ENCODE assay signal across 9 cellular contexts in the genomic region with DNA sequence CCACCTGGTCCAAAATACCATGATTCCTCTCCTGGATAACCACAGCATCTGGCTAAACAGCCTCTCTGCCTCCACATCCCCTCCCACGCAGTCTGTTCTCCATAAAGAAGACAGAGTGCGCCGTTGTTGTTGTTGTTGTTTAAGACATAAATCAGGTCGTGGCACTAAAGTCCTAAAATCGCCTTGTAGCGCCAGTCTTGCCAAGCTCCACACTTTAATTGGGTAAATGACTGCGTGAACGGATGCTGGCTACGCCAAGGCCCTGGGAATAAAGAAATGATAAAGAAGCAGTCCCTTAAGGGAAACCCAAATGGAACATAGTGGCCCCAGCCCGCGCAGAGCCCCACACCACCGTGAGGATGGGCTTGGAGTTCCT. TPM values are rescaled to one million over a fixed set of nuclear protein-coding genes. Genes with fewer than 3 reads are reported as not detected.
A peak's percentile ranks its signal among the peaks of the same experiment; 100 is the strongest.
DNase-seq lines count a peak whose midpoint lies in the region; ATAC-seq, FAIRE-seq and TF ChIP-seq lines count a peak whose summit lies in the region.
"Had no signal": no experiment of that assay in that cellular context is flagged by ENCODE, and none has a peak within 500 bp of the region (broad histone marks: within the 10 kb centered on the region; RNA-seq: fewer than 3 reads in every experiment).

No MANE protein-coding gene starts in this region.

- peak overlapping the region in 11 of 12 donors; percentile 59 to 88 (median 79) for H3K27ac ChIP-seq in heart left ventricle
- H3K27ac ChIP-seq in K562 (ENCODE audit: extremely low read depth, low read depth, low read length): no peak overlapping the region
- no peak overlapping the region for H3K27ac ChIP-seq in mesenchymal stem cell (ENCODE audit: low read length, poor library complexity, severe bottlenecking)
- peak overlapping the region; percentile 51 to 72 for H3K27ac ChIP-seq in uterus

- peak overlapping the region; percentile 67 to 97 (median 82) for H3K4me3 ChIP-seq in heart left ventricle
- peak overlapping the region; percentile 88 for H3K4me3 ChIP-seq in K562
- peak overlapping the region; percentile 87 to 96 for H3K4me3 ChIP-seq in mesenchymal stem cell (ENCODE audit: insufficient read depth in 1 of 2, low read depth in 1 of 2, low read length in 2 of 2)
- peak overlapping the region; percentile 47 to 94 for H3K4me3 ChIP-seq in uterus

- H3K79me1 ChIP-seq in mesenchymal stem cell (replicated peaks; ENCODE audit: low read length, poor library complexity, severe bottlenecking): peaks cover 1% of the 10 kb centered on the region

- H3K9me1 ChIP-seq in K562 (ENCODE audit: control insufficient read depth, insufficient read depth, low read length): no peaks in the 10 kb centered on the region

- no peak overlapping the region for H3K4ac ChIP-seq in mesenchymal stem cell (ENCODE audit: low read depth in 1 of 2, low read length in 2 of 2)

- H4K8ac ChIP-seq in mesenchymal stem cell (ENCODE audit: low read length): peak overlapping the region; percentile 66

- no peak overlapping the region for H4K91ac ChIP-seq in mesenchymal stem cell (ENCODE audit: low read length)

- H3K4me1 ChIP-seq in heart left ventricle: peaks cover 0 to 25% (median 15%) of the 10 kb centered on the region in 12 donors
- peaks cover 9 to 18% of the 10 kb centered on the region in 2 experiments; a peak in 4 of 5 replicates for H3K4me1 ChIP-seq in K562 (replicated peaks in 1 of 2; ENCODE audit: control insufficient read depth in 2 of 2, insufficient read depth in 2 of 2, low read length in 2 of 2)
- peaks cover 7% of the 10 kb centered on the region for H3K4me1 ChIP-seq in mesenchymal stem cell (ENCODE audit: control insufficient read depth, insufficient read depth, low read depth, low read length)
- H3K4me1 ChIP-seq in uterus: no peaks in the 10 kb centered on the region

- peak overlapping the region; percentile 54 for H2BK15ac ChIP-seq in mesenchymal stem cell (ENCODE audit: low read depth, poor library complexity, severe bottlenecking)

- no peak overlapping the region for H2BK12ac ChIP-seq in mesenchymal stem cell (ENCODE audit: low read length in 2 of 2)

- H4K20me1 ChIP-seq in K562 (replicated peaks; ENCODE audit: control insufficient read depth, insufficient read depth, low read length): peaks cover 13% of the 10 kb centered on the region

- no peak for ATAC-seq in heart left ventricle
- ATAC-seq in Right ventricle myocardium inferior: no peak
- no peak for ATAC-seq in K562

- H3K4me2 ChIP-seq in K562 (ENCODE audit: insufficient read depth, low read length): peak overlapping the region; percentile 99
- H3K4me2 ChIP-seq in mesenchymal stem cell (ENCODE audit: low read length, poor library complexity, severe bottlenecking): peak overlapping the region; percentile 92

- peaks cover 0 to 17% (median 0%) of the 10 kb centered on the region in 9 donors for H3K36me3 ChIP-seq in heart left ventricle
- H3K36me3 ChIP-seq in K562 (ENCODE audit: control insufficient read depth, insufficient read depth, low read length): peaks cover 26% of the 10 kb centered on the region
- H3K36me3 ChIP-seq in mesenchymal stem cell (ENCODE audit: control insufficient read depth in 1 of 2, insufficient read depth in 2 of 2, low read depth in 1 of 2, low read length in 2 of 2): peaks cover 4 to 23% of the 10 kb centered on the region in 2 experiments
- H3K36me3 ChIP-seq in uterus: no peaks in the 10 kb centered on the region

- FAIRE-seq in K562 (lab: Jason Lieb, UNC) (no peak), GM12891 (lab: Jason Lieb, UNC) (no peak)
- FAIRE-seq: TTC549 had no signal

- intact Hi-C loops in heart left ventricle (cut with DNase I) (no loop called here), Right ventricle myocardium inferior (cut with DNase I) (no loop called here), K562 (cut with micrococcal nuclease) (no loop called here), uterus (cut with DNase I; ENCODE audit: low total_unique reads) (no loop called here)

- no peak overlapping the region for H3K14ac ChIP-seq in mesenchymal stem cell (ENCODE audit: low read length in 2 of 2)

- CTCF ChIA-PET in K562 (lab: Yijun Ruan, JAX; ENCODE audit: low intra/inter-chr PET ratio): no interaction called here

- TF ChIP-seq RAD21 in K562 (CRISPR knock-in tag; conservative IDR thresholded peaks at IDR 0.05 in 1 of 2, IDR thresholded peaks at IDR 0.05 in 1 of 2): no peak

- DNase-seq in heart left ventricle (no peak), Right ventricle myocardium inferior (ENCODE audit: missing footprints) (no peak), K562 (ENCODE audit: extremely low read depth in 1 of 4, low spot score in 3 of 4) (peak in 3 of 4 experiments; percentile 8 to 42 (median 37)), mesenchymal stem cell (no peak), uterus (peak in 1 of 2 donors; percentile 23), GDM1 (lab: John Stamatoyannopoulos, UW) (no peak), DMS53 (lab: John Stamatoyannopoulos, UW) (no peak), GM12891 (ENCODE audit: insufficient read length, low spot score) (no peak)

- H3K9ac ChIP-seq in K562 (ENCODE audit: insufficient read depth in 1 of 2, low read depth in 2 of 2, low read length in 2 of 2): peak overlapping the region in 1 of 2 experiments; percentile 98; a peak in 1 of 4 replicates
- H3K9ac ChIP-seq in mesenchymal stem cell (ENCODE audit: low read length): peak overlapping the region; percentile 91

- H3K18ac ChIP-seq in mesenchymal stem cell (ENCODE audit: low read depth in 1 of 2, low read length in 2 of 2): no peak overlapping the region

- H3K79me2 ChIP-seq in K562 (ENCODE audit: control insufficient read depth, insufficient read depth, low read length): peaks cover 46% of the 10 kb centered on the region

- TF ChIP-seq EP300 in K562 (IDR thresholded peaks at IDR 0.05; ENCODE audit: low read length): no peak

- POLR2A ChIA-PET in K562 (lab: Yijun Ruan, JAX): interaction anchor here (0.6 to 4.2 kb wide), 6 partner anchors 9 to 212 kb away, joined by 3 to 24 read pairs (median 4); no protein-coding TSS in a partner anchor

- BruUV-seq in K562 (replicated peaks; lab: Mats Ljungman, UMichigan): no TSS peak

- no peak overlapping the region for H2AK5ac ChIP-seq in mesenchymal stem cell (ENCODE audit: low read length, severe bottlenecking)

- no peak overlapping the region for H2BK120ac ChIP-seq in mesenchymal stem cell (ENCODE audit: low read depth, low read length)

- H3K23ac ChIP-seq in mesenchymal stem cell (ENCODE audit: low read length in 2 of 2): no peak overlapping the region

- TF ChIP-seq CTCF in heart left ventricle (IDR thresholded peaks at IDR 0.05) (no peak), K562 (IDR thresholded peaks at IDR 0.05 in 2 of 3, conservative IDR thresholded peaks at IDR 0.05 in 1 of 3; ENCODE audit: insufficient read depth in 2 of 3, low read depth in 1 of 3, low read length in 3 of 3) (no peak), uterus (IDR thresholded peaks at IDR 0.05) (no peak)

- no peaks in the 10 kb centered on the region for H3K27me3 ChIP-seq in heart left ventricle
- H3K27me3 ChIP-seq in K562 (ENCODE audit: control insufficient read depth in 2 of 2, insufficient read depth in 2 of 2, low read length in 2 of 2): peaks cover 24 to 28% of the 10 kb centered on the region in 2 experiments
- H3K27me3 ChIP-seq in mesenchymal stem cell (ENCODE audit: control insufficient read depth in 1 of 2, insufficient read depth in 1 of 2, low read length in 2 of 2): peaks cover 4 to 9% of the 10 kb centered on the region in 2 experiments
- H3K27me3 ChIP-seq in uterus: no peaks in the 10 kb centered on the region

- no peak overlapping the region for H2BK5ac ChIP-seq in mesenchymal stem cell (ENCODE audit: low read depth, low read length, poor library complexity, severe bottlenecking)

- H2AFZ ChIP-seq in K562 (ENCODE audit: low read depth, low read length): peak overlapping the region; percentile 86
- H2AFZ ChIP-seq in mesenchymal stem cell (ENCODE audit: low read depth, low read length): peak overlapping the region; percentile 96

- H3K9me3 ChIP-seq in heart left ventricle (no peaks in the 10 kb centered on the region), K562 (replicated peaks; ENCODE audit: control insufficient read depth, insufficient read depth, low read depth, low read length) (no peaks in the 10 kb centered on the region), mesenchymal stem cell (ENCODE audit: control insufficient read depth, low read length) (no peaks in the 10 kb centered on the region), uterus (no peaks in the 10 kb centered on the region)

- in situ Hi-C loops in K562 (cut with MboI): no loop called here

- TF ChIP-seq POLR2A in heart left ventricle (IDR thresholded peaks at IDR 0.05) (no peak), K562 (conservative IDR thresholded peaks at IDR 0.05) (no peak), uterus (IDR thresholded peaks at IDR 0.05) (no peak), GM12891 (IDR thresholded peaks at IDR 0.05; ENCODE audit: low read depth, low read length) (no peak)

- 2 to 7% (median 4%) methylated on average over 12 of the region's 12 CpGs for WGBS in heart left ventricle, 4 donors
- 2% methylated on average over 12 of the region's 12 CpGs for WGBS in K562 (ENCODE audit: insufficient coverage, low coverage, missing lambda C conversion rate)
- 9% methylated on average over 12 of the region's 12 CpGs for WGBS in mesenchymal stem cell

RNA-seq across cellular contexts. Expression of a gene that starts 0.4 kb away (rescaled TPM):
- total RNA-seq in heart left ventricle: 10 to 100 TPM; 27.2 to 42.9 (median 32.5) TPM
- 10 to 100 TPM; 13.8 to 34.0 TPM for polyA plus RNA-seq in heart left ventricle
- 34.5 TPM for total RNA-seq in Right ventricle myocardium inferior
- 132 and 237 TPM in 2 replicates for total RNA-seq in K562 (2011; cell fraction: chromatin; rRNA removed; ENCODE audit: low replicate concordance)
- total RNA-seq in K562 (2011; cell fraction: nucleolus; rRNA removed): 53.5 and 61.5 TPM in 2 replicates
- total RNA-seq in K562 (2011; cell fraction: nucleoplasm; rRNA removed): 121 and 188 TPM in 2 replicates
- total RNA-seq in K562 (2014; rRNA removed): 109 and 113 TPM in 2 replicates
- total RNA-seq in K562 (2014; rRNA removed; fragmentation: Illumina TruSeq; extraction: Trizol): 128 and 129 TPM in 2 replicates
- total RNA-seq in K562 (2015; rRNA removed; fragmentation: Illumina TruSeq; extraction: Trizol): 112 and 113 TPM in 2 replicates
- total RNA-seq in K562 (2021): 141 and 147 TPM in 2 replicates
- polyA plus RNA-seq in K562 (2011; rRNA removed): 227 and 261 TPM in 2 replicates
- 191 and 230 TPM in 2 replicates for polyA plus RNA-seq in K562 (2011; cell fraction: cytosol; rRNA removed)
- polyA plus RNA-seq in K562 (2011; cell fraction: nucleus; rRNA removed): 171 and 185 TPM in 2 replicates
- 80.2 and 143 TPM in 2 replicates for polyA plus RNA-seq in K562 (2012)
- polyA plus RNA-seq in K562 (2014; fragmentation: Illumina TruSeq; extraction: Trizol): 190 and 197 TPM in 2 replicates
- polyA plus RNA-seq in K562 (2014; fragmentation: Nextera tagmentation; extraction: Ambion mirVana): 10 to 100 TPM; 31.8 to 34.0 TPM
- 83.1 and 101 TPM in 2 replicates for polyA plus RNA-seq in K562 (2014; rRNA removed)
- polyA minus RNA-seq in K562 (2011; rRNA and poly(A)+ RNA removed): 473 and 585 TPM in 2 replicates
- 144 and 181 TPM in 2 replicates for polyA minus RNA-seq in K562 (2011; cell fraction: cytosol; rRNA and poly(A)+ RNA removed)
- polyA minus RNA-seq in K562 (2011; cell fraction: nucleus; rRNA and poly(A)+ RNA removed): 52.8 and 105 TPM in 2 replicates
- 33.8 TPM for polyA plus RNA-seq in mesenchymal stem cell (2013, experiment 1 of 2)
- polyA plus RNA-seq in mesenchymal stem cell (2013, experiment 2 of 2): 37.6 TPM
- total RNA-seq in uterus: 10 to 100 TPM in 3 of 4 donors, 1 to 10 TPM in 1; 4.9 to 63.5 (median 42.3) TPM
- polyA plus RNA-seq in GM12891 (2012; ENCODE audit: low read depth, missing spikeins): 72.0 TPM

RNA-seq across cellular contexts. Expression of a gene that starts 34.0 kb away (rescaled TPM):
- total RNA-seq in heart left ventricle (under 1 TPM in 3 of 9 donors, not detected in 6; 0.07 to 0.11 (median 0.10) TPM), Right ventricle myocardium inferior (not detected), K562 (2014; rRNA removed) (not detected in 2 replicates), K562 (2014; rRNA removed; fragmentation: Illumina TruSeq; extraction: Trizol) (not detected in 2 replicates), K562 (2015; rRNA removed; fragmentation: Illumina TruSeq; extraction: Trizol) (not detected in 2 replicates), K562 (2021) (not detected in 2 replicates), uterus (under 1 TPM in 1 of 4 donors, not detected in 3; 0.82 TPM)
- polyA plus RNA-seq in heart left ventricle (not detected), K562 (2011; rRNA removed) (not detected in 2 replicates), K562 (2014; fragmentation: Illumina TruSeq; extraction: Trizol) (not detected in 2 replicates), K562 (2014; fragmentation: Nextera tagmentation; extraction: Ambion mirVana) (not detected), K562 (2014; rRNA removed) (not detected in 2 replicates)
- not detected in 2 replicates for total RNA-seq in K562 (2011; cell fraction: chromatin; rRNA removed; ENCODE audit: low replicate concordance)
- total RNA-seq in K562 (2011; cell fraction: nucleolus; rRNA removed): not detected in 2 replicates
- not detected in 2 replicates for total RNA-seq in K562 (2011; cell fraction: nucleoplasm; rRNA removed)
- not detected in 2 replicates for polyA plus RNA-seq in K562 (2011; cell fraction: cytosol; rRNA removed)
- not detected in 2 replicates for polyA plus RNA-seq in K562 (2011; cell fraction: nucleus; rRNA removed)
- not detected in 2 replicates for polyA plus RNA-seq in K562 (2012)
- not detected in 2 replicates for polyA minus RNA-seq in K562 (2011; rRNA and poly(A)+ RNA removed)
- not detected in 2 replicates for polyA minus RNA-seq in K562 (2011; cell fraction: cytosol; rRNA and poly(A)+ RNA removed)
- not detected in 2 replicates for polyA minus RNA-seq in K562 (2011; cell fraction: nucleus; rRNA and poly(A)+ RNA removed)
- not detected for polyA plus RNA-seq in mesenchymal stem cell (2013, experiment 1 of 2)
- polyA plus RNA-seq in mesenchymal stem cell (2013, experiment 2 of 2): not detected
- not detected for polyA plus RNA-seq in GM12891 (2012; ENCODE audit: low read depth, missing spikeins)

Comparison
In these comparisons a context has a peak if more than half of its experiments do, and no peak if none do; other contexts are left out.
1. DNase-seq: peak in K562 (3 of 4); none in heart left ventricle (0 of 5), Right ventricle myocardium inferior (single experiment), mesenchymal stem cell (single experiment), GDM1 (single experiment), DMS53 (single experiment) and GM12891 (single experiment).
2. H3K27ac ChIP-seq: peak in heart left ventricle (11 of 12) and uterus (2 of 2); none in K562 (single experiment) and mesenchymal stem cell (single experiment).
3. Peak in every context shown above with its lines, with median percentiles within 50 percentile points of each other: H3K4me3 ChIP-seq.